Comparison of ENCODE assay signal across 8 cellular contexts in genomic region chr6:1604347-1604990, GRCh38. TPM values are rescaled to one million over a fixed set of nuclear protein-coding genes. Genes with fewer than 3 reads are reported as not detected.
A peak's percentile ranks its signal among the peaks of the same experiment; 100 is the strongest.
DNase-seq lines count a peak whose midpoint lies in the region; ATAC-seq, FAIRE-seq and TF ChIP-seq lines count a peak whose summit lies in the region.

No MANE protein-coding gene starts in this region.

- no peaks in the 10 kb centered on the region for H3K9me3 ChIP-seq in WERI-Rb-1 (ENCODE audit: severe bottlenecking)
- H3K9me3 ChIP-seq in keratinocyte (ENCODE audit: control insufficient read depth, low read depth, low read length), result no peaks in the 10 kb centered on the region

- no peaks in the 10 kb centered on the region for H3K9me1 ChIP-seq in keratinocyte (ENCODE audit: control insufficient read depth, extremely low read depth, insufficient read depth, low read length)

- H3K4me3 ChIP-seq in WERI-Rb-1 (ENCODE audit: low read depth, low read length) (peak overlapping the region; percentile 27), bronchial epithelial cell (ENCODE audit: low read depth, low read length) (peak overlapping the region; percentile 35), keratinocyte (ENCODE audit: control insufficient read depth in 2 of 3, extremely low read depth in 1 of 3, insufficient read depth in 2 of 3, low read depth in 1 of 3, low read length in 3 of 3) (peak overlapping the region; percentile 37 to 58 (median 52))

- H3K4me1 ChIP-seq in keratinocyte (ENCODE audit: control insufficient read depth, extremely low read depth, insufficient read depth, low read length), result peaks cover 14% of the 10 kb centered on the region

- no peak overlapping the region for H3K27ac ChIP-seq in C4-2B
- no peak overlapping the region for H3K27ac ChIP-seq in WERI-Rb-1
- no peak overlapping the region for H3K27ac ChIP-seq in keratinocyte (ENCODE audit: control insufficient read depth, insufficient read depth, low read length)

- H3K9ac ChIP-seq in keratinocyte (ENCODE audit: control insufficient read depth, extremely low read depth, insufficient read depth, low read length), result peak overlapping the region; percentile 29

- DNase-seq in LoVo (ENCODE audit: low spot score), result peak; percentile 81
- peak; percentile 79 for DNase-seq in WERI-Rb-1
- no peak for DNase-seq in bronchial epithelial cell (ENCODE audit: low read depth)
- no peak for DNase-seq in keratinocyte (ENCODE audit: low read depth, low spot score)
- peak; percentile 54 to 73 (median 60) for DNase-seq in stimulated activated CD4-positive, alpha-beta T cell treated with anti-CD3 and anti-CD28 coated beads, Interleukin-1b, Interleukin-23, amount 100 ng/mL, for 24 hours (ENCODE audit: low read depth in 4 of 4, low spot score in 1 of 4)

- no peaks in the 10 kb centered on the region for H3K79me2 ChIP-seq in keratinocyte (ENCODE audit: control insufficient read depth, insufficient read depth, low read length)

- no peaks in the 10 kb centered on the region for H4K20me1 ChIP-seq in keratinocyte (ENCODE audit: control insufficient read depth, extremely low read depth, insufficient read depth, low read length)

- H3K27me3 ChIP-seq in WERI-Rb-1 (ENCODE audit: insufficient read depth, low read depth, severe bottlenecking), result peaks cover 76% of the 10 kb centered on the region
- peaks cover 1% of the 10 kb centered on the region for H3K27me3 ChIP-seq in bronchial epithelial cell (ENCODE audit: control insufficient read depth, insufficient read depth, low read length)
- peaks cover 49% of the 10 kb centered on the region for H3K27me3 ChIP-seq in keratinocyte (ENCODE audit: control insufficient read depth, extremely low read depth, insufficient read depth, low read length)

- H3K36me3 ChIP-seq in WERI-Rb-1, result no peaks in the 10 kb centered on the region
- H3K36me3 ChIP-seq in bronchial epithelial cell (ENCODE audit: control insufficient read depth, insufficient read depth, low read length), result no peaks in the 10 kb centered on the region
- H3K36me3 ChIP-seq in keratinocyte (ENCODE audit: control insufficient read depth in 2 of 2, extremely low read depth in 1 of 2, insufficient read depth in 2 of 2, low read length in 2 of 2), result no peaks in the 10 kb centered on the region

- dilution Hi-C loops in keratinocyte (cut with MboI; ENCODE audit: extremely low pct_ligation_motif_present, low sequenced_read_pairs), result no loop called here

- FAIRE-seq in bronchial epithelial cell (lab: Jason Lieb, UNC), result no peak
- no peak for FAIRE-seq in keratinocyte (lab: Jason Lieb, UNC)

- ATAC-seq in GM21367 (IDR thresholded peaks at IDR 0.05; ENCODE audit: unreplicated experiment), result peak; percentile 73
- no peak for ATAC-seq in HG03139 (IDR thresholded peaks at IDR 0.05; ENCODE audit: unreplicated experiment)

- H3K4me2 ChIP-seq in keratinocyte (ENCODE audit: control insufficient read depth, extremely low read depth, insufficient read depth, low read depth, low read length), result peak overlapping the region; percentile 86

- TF ChIP-seq CTCF in C4-2B (conservative IDR thresholded peaks at IDR 0.05), result peak; percentile 98
- peak; percentile 99 for TF ChIP-seq CTCF in WERI-Rb-1 (IDR thresholded peaks at IDR 0.05; ENCODE audit: low read depth, low read length)
- TF ChIP-seq CTCF in bronchial epithelial cell (IDR thresholded peaks at IDR 0.05; ENCODE audit: insufficient read depth, low read length, severe bottlenecking), result peak; percentile 90
- TF ChIP-seq CTCF in keratinocyte (optimal IDR thresholded peaks at IDR 0.05 in 1 of 3, IDR thresholded peaks at IDR 0.05 in 1 of 3, conservative IDR thresholded peaks at IDR 0.05 in 1 of 3; ENCODE audit: extremely low read depth in 1 of 3, insufficient read depth in 2 of 3, low read length in 3 of 3), result peak in 2 of 3 experiments; percentile 85 to 86

- H2AFZ ChIP-seq in keratinocyte (ENCODE audit: control insufficient read depth, low read length), result peak overlapping the region; percentile 78

RNA-seq across cellular contexts. Expression of gene FOXC1, which starts 5.2 kb away (rescaled TPM):
- total RNA-seq in bronchial epithelial cell, result 3.5 and 3.7 TPM in 2 replicates
- 3.2 to 4.5 TPM (median 4.3 TPM) in 3 replicates for polyA plus RNA-seq in keratinocyte
- polyA plus RNA-seq in keratinocyte (2011; ENCODE audit: low read depth), result 9.0 TPM
- polyA plus RNA-seq in keratinocyte (2011; cell fraction: cytosol; rRNA removed), result 2.7 and 4.5 TPM in 2 replicates
- polyA plus RNA-seq in keratinocyte (2011; cell fraction: nucleus; rRNA removed), result 5.1 and 6.9 TPM in 2 replicates
- polyA plus RNA-seq in keratinocyte (2012; ENCODE audit: low replicate concordance), result 5.0 and 7.0 TPM in 2 replicates
- 2.0 to 3.8 TPM (median 2.1 TPM) in 3 replicates for polyA minus RNA-seq in keratinocyte
- 5.4 TPM for polyA minus RNA-seq in keratinocyte (2011; cell fraction: cytosol; rRNA and poly(A)+ RNA removed)
- polyA minus RNA-seq in keratinocyte (2011; cell fraction: nucleus; rRNA and poly(A)+ RNA removed), result 4.7 and 4.9 TPM in 2 replicates

Comparison
In these comparisons a context has a peak if more than half of its experiments do, and no peak if none do; other contexts are left out.
1. DNase-seq: peak in LoVo (single experiment), WERI-Rb-1 (single experiment) and stimulated activated CD4-positive, alpha-beta T cell treated with anti-CD3 and anti-CD28 coated beads, Interleukin-1b, Interleukin-23, amount 100 ng/mL, for 24 hours (4 of 4); none in bronchial epithelial cell (single experiment) and keratinocyte (single experiment).
2. Peak in every context shown above with its lines, with median percentiles within 50 percentile points of each other: CTCF ChIP-seq and H3K4me3 ChIP-seq.